36 cellular contexts compared by ENCODE assay signal in the genomic region with DNA sequence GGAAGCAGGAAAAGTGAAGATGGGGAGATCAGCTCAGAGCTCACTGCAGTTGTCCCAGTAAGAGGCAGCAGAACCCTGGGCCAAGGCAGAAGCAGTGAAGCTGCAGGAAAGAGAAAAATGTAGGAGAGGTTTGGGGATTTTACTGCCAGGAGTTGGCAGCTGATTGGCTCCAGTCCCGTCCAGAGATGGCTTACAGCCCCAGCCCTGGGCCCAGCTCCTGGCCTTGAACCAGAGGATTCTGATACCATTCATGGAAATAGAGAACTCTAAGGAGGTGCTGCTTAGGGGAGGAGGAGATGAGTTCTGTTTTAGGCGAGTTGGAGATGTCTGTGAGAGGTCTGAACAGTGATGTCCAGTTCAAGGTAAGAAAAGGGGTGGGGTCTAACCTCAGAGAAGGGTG. TPM values are rescaled to one million over a fixed set of nuclear protein-coding genes. Genes with fewer than 3 reads are reported as not detected.
"Had no signal": no experiment of that assay in that cellular context is flagged by ENCODE, and none has a peak within 500 bp of the region (broad histone marks: within the 10 kb centered on the region; RNA-seq: fewer than 3 reads in every experiment).

No MANE protein-coding gene starts in this region.

- H3K9me3 ChIP-seq: body of pancreas, Peyer's patch had no signal

- H3K4me1 ChIP-seq: body of pancreas, breast epithelium, Peyer's patch, SJCRH30 had no signal

- H3K4me3 ChIP-seq: body of pancreas, breast epithelium, MG63, Peyer's patch, SJCRH30, SK-N-MC had no signal

- H3K27me3 ChIP-seq: body of pancreas, breast epithelium, Peyer's patch, SJCRH30 had no signal

- DNase-seq: activated CD4-positive, alpha-beta T cell treated with anti-CD3 and anti-CD28 coated beads, Interleukin-2, amount 10 ng/mL, durations not matched to agents 24 days and 14 days; activated CD4-positive, alpha-beta T cell treated with anti-CD3 and anti-CD28 coated beads, Interleukin-2, amount 50 U/mL, for 4 hours; activated CD4-positive, CD25-positive, alpha-beta regulatory T cell; activated CD8-positive, alpha-beta T cell treated with anti-CD3 and anti-CD28 coated beads for 36 hours; activated effector memory CD4-positive, alpha-beta T cell treated with anti-CD3 and anti-CD28 coated beads, Interleukin-2, amount 50 U/mL, for 16 hours; activated naive CD4-positive, alpha-beta T cell; activated naive CD8-positive, alpha-beta T cell treated with anti-CD3 and anti-CD28 coated beads, Interleukin-2, amount 10 ng/mL, durations not matched to agents 7 days and 5 days; activated T-cell treated with anti-CD3 and anti-CD28 coated beads, Interleukin-2, amount 50 U/mL, for 1 hour; activated T-cell treated with anti-CD3 and anti-CD28 coated beads, Interleukin-2, amount 50 U/mL, for 72 hours; body of pancreas; Kasumi-1; KG1; MG63; NCI-H1048; NCI-H1105 treated with DMSO at 0.1 percent for 48 hours; NCI-H1436; NCI-H1694; NCI-H2029; NCI-H510A; NCI-H526; NCI-H748 treated with DMSO at 0.1 percent for 48 hours; NK-92 treated with Interleukin-12 subunit alpha and Interleukin-12 subunit beta, amount 100 ng/mL, for 24 hours; PC-3; Peyer's patch; Right ventricle myocardium superior; SJCRH30; T1000; WERI-Rb-1 had no signal

- ATAC-seq: activated CD8-positive, alpha-beta T cell treated with anti-CD3 and anti-CD28 coated beads for 36 hours; activated T-cell treated with anti-CD3 and anti-CD28 coated beads, Interleukin-2, amount 50 U/mL, for 72 hours; activated T-helper 17 cell treated with anti-CD3 and anti-CD28 coated beads, Interleukin-2, amount 50 U/mL, for 72 hours; body of pancreas; PC-3 had no signal

- H3K27ac ChIP-seq: body of pancreas, breast epithelium, Peyer's patch, RWPE1, SJCRH30, SK-N-MC, WERI-Rb-1 had no signal

- H3K36me3 ChIP-seq: breast epithelium, MG63, Peyer's patch, SJCRH30 had no signal

RNA-seq across cellular contexts. Expression of gene MORN5, which starts 4.6 kb away (rescaled TPM):
- total RNA-seq: activated CD4-positive, alpha-beta T cell treated with anti-CD3 and anti-CD28 coated beads, Interleukin-2, amount 10 ng/mL, durations not matched to agents 24 days and 14 days; activated CD8-positive, alpha-beta memory T cell treated with anti-CD3 and anti-CD28 coated beads for 36 hours; activated CD8-positive, alpha-beta T cell treated with anti-CD3 and anti-CD28 coated beads for 36 hours; activated naive CD8-positive, alpha-beta T cell treated with anti-CD3 and anti-CD28 coated beads, Interleukin-2, amount 10 ng/mL, durations not matched to agents 7 days and 5 days; activated T-cell treated with anti-CD3 and anti-CD28 coated beads, Interleukin-2, amount 50 U/mL, for 72 hours; activated T-helper 17 cell treated with anti-CD3 and anti-CD28 coated beads, Interleukin-2, amount 50 U/mL, for 72 hours; astrocyte; body of pancreas; breast epithelium; PC-3; Peyer's patch; Right ventricle myocardium superior; SJCRH30; T-helper 1 cell treated with Interleukin-12 subunit alpha and Interleukin-12 subunit beta and Interleukin-4 antibody, amounts not matched to agents 30 ng/mL and 1 ng/mL, for 36 hours; T-helper 2 cell treated with Interferon-gamma antibody and Interleukin-4, amounts not matched to agents 100 ng/mL and 5 ng/mL, for 36 hours had no signal
